In the genomic region with DNA sequence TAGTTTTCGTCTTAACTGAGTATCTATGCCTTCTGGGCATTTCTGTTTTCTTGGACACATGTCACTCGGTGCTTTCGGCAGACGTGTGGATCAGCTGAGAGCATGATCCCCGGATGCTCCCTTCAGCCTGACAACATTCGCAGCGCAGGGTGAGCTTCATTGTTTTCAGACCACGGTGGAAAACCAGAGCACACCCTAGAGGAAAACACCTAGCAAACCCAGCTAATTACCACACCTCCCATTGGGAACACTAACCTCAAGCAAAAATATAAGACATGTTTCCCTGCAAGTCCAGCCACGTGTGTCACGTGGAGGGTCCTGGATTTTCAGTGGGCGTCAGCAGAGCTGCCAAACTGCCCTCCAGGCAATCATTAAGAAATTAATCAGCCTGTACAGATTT, we compare ENCODE assay signal across 15 cellular contexts. TPM values are rescaled to one million over a fixed set of nuclear protein-coding genes. Genes with fewer than 3 reads are reported as not detected.
DNase-seq lines count a peak whose midpoint lies in the region; ATAC-seq and TF ChIP-seq lines count a peak whose summit lies in the region.
"Had no signal": no experiment of that assay in that cellular context is flagged by ENCODE, and none has a peak within 500 bp of the region (broad histone marks: within the 10 kb centered on the region; RNA-seq: fewer than 3 reads in every experiment).

No MANE protein-coding gene starts in this region.

- 35% methylated on average over 9 of the region's 11 CpGs for WGBS in SK-N-SH (ENCODE audit: low lambda C conversion rate)
- WGBS in trophoblast cell (ENCODE audit: extremely low coverage, insufficient coverage, insufficient read length): no CpG with 5 or more reads among the region's 11 CpGs

- no peak overlapping the region for H3K9ac ChIP-seq in SK-N-SH
- H3K9ac ChIP-seq in trophoblast cell (ENCODE audit: low read length): no peak overlapping the region

- H3K23ac ChIP-seq in trophoblast cell (ENCODE audit: low read length): no peak overlapping the region

- H3K4ac ChIP-seq in trophoblast cell (ENCODE audit: low read depth, low read length): no peak overlapping the region

- H4K12ac ChIP-seq in trophoblast cell (ENCODE audit: low read depth, low read length): no peak overlapping the region

- peaks cover 14% of the 10 kb centered on the region for H3F3A ChIP-seq in SK-N-SH (replicated peaks; ENCODE audit: insufficient read depth)

- CTCF ChIA-PET in SK-N-SH (lab: Yijun Ruan, JAX): interaction anchor here (1.3 to 12.6 kb wide), 4 partner anchors 10 to 286 kb away, joined by 3 to 78 read pairs (median 7); no protein-coding TSS in a partner anchor

- H3K4me3 ChIP-seq in SK-N-SH (ENCODE audit: low read depth in 2 of 2, low read length in 1 of 2) (no peak overlapping the region), trophoblast cell (ENCODE audit: low read depth, low read length) (no peak overlapping the region)
- H3K4me3 ChIP-seq: cardiac muscle cell, sigmoid colon had no signal

- DNase-seq in G401 (ENCODE audit: low spot score) (peak; percentile 8), SK-N-SH (peak; percentile 58), foreskin keratinocyte (peak; percentile 67 to 71), inferior parietal cortex (ENCODE audit: extremely low spot score) (no peak), trophoblast cell (no peak)
- DNase-seq: activated naive CD8-positive, alpha-beta T cell treated with anti-CD3 and anti-CD28 coated beads, Interleukin-2, amount 10 ng/mL, durations not matched to agents 7 days and 5 days; NCI-H2081; sigmoid colon; stimulated activated CD4-positive, alpha-beta T cell treated with anti-CD3 and anti-CD28 coated beads, Interleukin-2, amount 100 ng/mL, for 24 hours; WERI-Rb-1 had no signal

- H4K91ac ChIP-seq in trophoblast cell (ENCODE audit: low read depth, low read length): no peak overlapping the region

- H3K4me1 ChIP-seq in SK-N-SH (ENCODE audit: control insufficient read depth in 1 of 2, insufficient read depth in 2 of 2, low read depth in 1 of 2, low read length in 1 of 2) (peaks cover 5 to 16% of the 10 kb centered on the region in 2 experiments; a peak in 3 of 4 replicates), foreskin keratinocyte (peaks cover 16% of the 10 kb centered on the region), trophoblast cell (ENCODE audit: control insufficient read depth in 1 of 2, insufficient read depth in 2 of 2, low read length in 2 of 2) (peaks cover 0 to 2% of the 10 kb centered on the region in 2 experiments)
- H3K4me1 ChIP-seq: sigmoid colon had no signal

- POLR2A ChIA-PET in SK-N-SH (lab: Yijun Ruan, JAX): no interaction called here

- H2BK120ac ChIP-seq in trophoblast cell (ENCODE audit: insufficient read depth, low read length, poor library complexity): no peak overlapping the region

- H3K27me3 ChIP-seq in SK-N-SH (ENCODE audit: insufficient read depth) (no peaks in the 10 kb centered on the region), foreskin keratinocyte (no peaks in the 10 kb centered on the region), trophoblast cell (ENCODE audit: insufficient read depth, low read length) (no peaks in the 10 kb centered on the region)
- H3K27me3 ChIP-seq: cardiac muscle cell, sigmoid colon had no signal

- no peak overlapping the region for H4K8ac ChIP-seq in trophoblast cell (ENCODE audit: low read depth, low read length)

- no peaks in the 10 kb centered on the region for H3K79me1 ChIP-seq in trophoblast cell (ENCODE audit: low read length)

- H3K36me3 ChIP-seq in SK-N-SH (replicated peaks in 1 of 2; ENCODE audit: control insufficient read depth in 1 of 2, insufficient read depth in 2 of 2, low read length in 1 of 2) (no peaks in the 10 kb centered on the region), trophoblast cell (ENCODE audit: control insufficient read depth in 1 of 2, insufficient read depth in 2 of 2, low read length in 2 of 2) (no peaks in the 10 kb centered on the region)
- H3K36me3 ChIP-seq: cardiac muscle cell, sigmoid colon, WERI-Rb-1 had no signal

- H3K9me2 ChIP-seq in SK-N-SH: no peaks in the 10 kb centered on the region

- no peaks in the 10 kb centered on the region for H3K79me2 ChIP-seq in SK-N-SH (ENCODE audit: insufficient read depth)
- no peaks in the 10 kb centered on the region for H3K79me2 ChIP-seq in trophoblast cell (ENCODE audit: control insufficient read depth, insufficient read depth, low read length, poor library complexity)

- H2AFZ ChIP-seq in SK-N-SH (ENCODE audit: low read depth) (no peak overlapping the region), trophoblast cell (ENCODE audit: insufficient read depth, low read length, poor library complexity) (no peak overlapping the region)

- in situ Hi-C loops in G401 (cut with HindIII; ENCODE audit: low sequenced_read_pairs): no loop called here

- H3K9me3 ChIP-seq in SK-N-SH (no peaks in the 10 kb centered on the region), trophoblast cell (ENCODE audit: insufficient read depth, low read depth, low read length) (no peaks in the 10 kb centered on the region)
- H3K9me3 ChIP-seq: sigmoid colon had no signal

- H4K20me1 ChIP-seq in SK-N-SH (ENCODE audit: insufficient read depth): no peaks in the 10 kb centered on the region

- no peak overlapping the region for H3K18ac ChIP-seq in trophoblast cell (ENCODE audit: low read length)

- no peak overlapping the region for H2BK12ac ChIP-seq in trophoblast cell (ENCODE audit: low read length)

- TF ChIP-seq EP300 in SK-N-SH (IDR thresholded peaks at IDR 0.05; ENCODE audit: borderline replicate concordance in 1 of 2, low read depth in 1 of 2, low read length in 1 of 2): peak in 1 of 2 experiments; percentile 77; a peak in 2 of 4 replicates

- H3K27ac ChIP-seq in C4-2B (peak overlapping the region; percentile 21; the same call in 1 of the 2 replicates), SK-N-SH (ENCODE audit: low read depth in 2 of 2, low read length in 1 of 2) (peak overlapping the region in 1 of 2 experiments; percentile 71; a peak in 2 of 4 replicates), foreskin keratinocyte (peak overlapping the region; percentile 51), trophoblast cell (ENCODE audit: low read depth, low read length) (no peak overlapping the region)
- H3K27ac ChIP-seq: cardiac muscle cell, sigmoid colon, WERI-Rb-1 had no signal

- no peak overlapping the region for H2BK5ac ChIP-seq in trophoblast cell (ENCODE audit: low read depth, low read length, poor library complexity)

- no peak for TF ChIP-seq CTCF in C4-2B (conservative IDR thresholded peaks at IDR 0.05)
- TF ChIP-seq CTCF in SK-N-SH (IDR thresholded peaks at IDR 0.05): no peak
- TF ChIP-seq CTCF in foreskin keratinocyte (conservative IDR thresholded peaks at IDR 0.05): peak; percentile 49

- peak; percentile 9 for TF ChIP-seq RAD21 in SK-N-SH (IDR thresholded peaks at IDR 0.05; ENCODE audit: low read length)

- H3K4me2 ChIP-seq in SK-N-SH: no peak overlapping the region
- no peak overlapping the region for H3K4me2 ChIP-seq in trophoblast cell (ENCODE audit: low read length)

- ATAC-seq in foreskin keratinocyte (peak; percentile 71), GM21528 (IDR thresholded peaks at IDR 0.05; ENCODE audit: low FRiP score, unreplicated experiment) (no peak), GM19452 (IDR thresholded peaks at IDR 0.05; ENCODE audit: unreplicated experiment) (no peak)

- H3K14ac ChIP-seq in trophoblast cell (ENCODE audit: low read length): no peak overlapping the region

- no peak overlapping the region for H2AK5ac ChIP-seq in trophoblast cell (ENCODE audit: low read length)

TF ChIP-seq in SK-N-SH, 30 proteins besides CTCF, POLR2A, EP300 and RAD21 (continues in another document):
- TF ChIP-seq, protein P1, sequence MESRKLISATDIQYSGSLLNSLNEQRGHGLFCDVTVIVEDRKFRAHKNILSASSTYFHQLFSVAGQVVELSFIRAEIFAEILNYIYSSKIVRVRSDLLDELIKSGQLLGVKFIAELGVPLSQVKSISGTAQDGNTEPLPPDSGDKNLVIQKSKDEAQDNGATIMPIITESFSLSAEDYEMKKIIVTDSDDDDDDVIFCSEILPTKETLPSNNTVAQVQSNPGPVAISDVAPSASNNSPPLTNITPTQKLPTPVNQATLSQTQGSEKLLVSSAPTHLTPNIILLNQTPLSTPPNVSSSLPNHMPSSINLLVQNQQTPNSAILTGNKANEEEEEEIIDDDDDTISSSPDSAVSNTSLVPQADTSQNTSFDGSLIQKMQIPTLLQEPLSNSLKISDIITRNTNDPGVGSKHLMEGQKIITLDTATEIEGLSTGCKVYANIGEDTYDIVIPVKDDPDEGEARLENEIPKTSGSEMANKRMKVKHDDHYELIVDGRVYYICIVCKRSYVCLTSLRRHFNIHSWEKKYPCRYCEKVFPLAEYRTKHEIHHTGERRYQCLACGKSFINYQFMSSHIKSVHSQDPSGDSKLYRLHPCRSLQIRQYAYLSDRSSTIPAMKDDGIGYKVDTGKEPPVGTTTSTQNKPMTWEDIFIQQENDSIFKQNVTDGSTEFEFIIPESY (IDR thresholded peaks at IDR 0.05; ENCODE audit: borderline replicate concordance, low read depth): no peak
- TF ChIP-seq POLR2AphosphoS5 (IDR thresholded peaks at IDR 0.05; ENCODE audit: low read depth, low read length): no peak
- 0 out of 2 replicates have a peak, but pooled peaks have one; percentile 40 for TF ChIP-seq RFX5 (IDR thresholded peaks at IDR 0.05; ENCODE audit: low read length)

RNA-seq across cellular contexts. Expression of a gene that starts 31.0 kb away (rescaled TPM):
- total RNA-seq in G401 (2014; rRNA removed; shearing (Covaris generic)): not detected in 2 replicates
- polyA plus RNA-seq in SK-N-SH (2012; rRNA removed): 8.2 and 10.0 TPM in 2 replicates
- polyA plus RNA-seq in SK-N-SH (2012; cell fraction: cytosol; rRNA removed): 7.6 and 7.9 TPM in 2 replicates
- polyA plus RNA-seq in SK-N-SH (2012; cell fraction: nucleus; rRNA removed): 24.1 and 24.5 TPM in 2 replicates
- 5.6 and 7.7 TPM in 2 replicates for total RNA-seq in foreskin keratinocyte
- 5.4 and 5.5 TPM in 2 replicates for polyA plus RNA-seq in foreskin keratinocyte
- polyA plus RNA-seq in trophoblast cell (2013): not detected in 2 replicates
- total RNA-seq: activated naive CD8-positive, alpha-beta T cell treated with anti-CD3 and anti-CD28 coated beads, Interleukin-2, amount 10 ng/mL, durations not matched to agents 7 days and 5 days had no signal

RNA-seq across cellular contexts. Expression of a gene that starts 45.4 kb away (rescaled TPM):
- total RNA-seq in G401 (2014; rRNA removed; shearing (Covaris generic)): 24.3 and 31.8 TPM in 2 replicates
- 23.9 and 30.7 TPM in 2 replicates for polyA plus RNA-seq in SK-N-SH (2012; rRNA removed)
- 13.0 and 20.9 TPM in 2 replicates for polyA plus RNA-seq in SK-N-SH (2012; cell fraction: cytosol; rRNA removed)
- 32.2 and 49.2 TPM in 2 replicates for polyA plus RNA-seq in SK-N-SH (2012; cell fraction: nucleus; rRNA removed)
- 60.8 and 69.9 TPM in 2 replicates for total RNA-seq in foreskin keratinocyte
- 24.3 and 25.8 TPM in 2 replicates for polyA plus RNA-seq in foreskin keratinocyte
- 36.0 and 39.0 TPM in 2 replicates for polyA plus RNA-seq in trophoblast cell (2013)

RNA-seq across cellular contexts. Expression of a gene that starts 57.5 kb away (rescaled TPM):
- 0.43 and 0.44 TPM in 2 replicates for total RNA-seq in G401 (2014; rRNA removed; shearing (Covaris generic))
- polyA plus RNA-seq in SK-N-SH (2012; rRNA removed) (3.5 and 3.8 TPM in 2 replicates), foreskin keratinocyte (1,282 and 1,610 TPM in 2 replicates)
- 2.5 and 3.2 TPM in 2 replicates for polyA plus RNA-seq in SK-N-SH (2012; cell fraction: cytosol; rRNA removed)
- 6.1 and 7.6 TPM in 2 replicates for polyA plus RNA-seq in SK-N-SH (2012; cell fraction: nucleus; rRNA removed)
- 1,828 and 2,643 TPM in 2 replicates for total RNA-seq in foreskin keratinocyte
- polyA plus RNA-seq in trophoblast cell (2013): 0.04 and 0.10 TPM in 2 replicates
- total RNA-seq: T-helper 1 cell treated with Interleukin-12 subunit alpha and Interleukin-12 subunit beta and Interleukin-4 antibody, amounts not matched to agents 30 ng/mL and 1 ng/mL, for 36 hours had no signal
- polyA plus RNA-seq: cardiac muscle cell had no signal

Comparison
In these comparisons a context has a peak if more than half of its experiments do, and no peak if none do; other contexts are left out.
1. DNase-seq: peak in G401 (single experiment), SK-N-SH (single experiment) and foreskin keratinocyte (2 of 2); none in inferior parietal cortex (single experiment) and trophoblast cell (0 of 2).
2. RNA of a gene that starts 57.5 kb away (total RNA-seq): 1,828 to 2,643 TPM in foreskin keratinocyte; 0.43 to 0.44 TPM in G401; every median in the first group is over 1,000 times any median in the second.